Comparison of ENCODE assay signal across 20 cellular contexts in the genomic region with DNA sequence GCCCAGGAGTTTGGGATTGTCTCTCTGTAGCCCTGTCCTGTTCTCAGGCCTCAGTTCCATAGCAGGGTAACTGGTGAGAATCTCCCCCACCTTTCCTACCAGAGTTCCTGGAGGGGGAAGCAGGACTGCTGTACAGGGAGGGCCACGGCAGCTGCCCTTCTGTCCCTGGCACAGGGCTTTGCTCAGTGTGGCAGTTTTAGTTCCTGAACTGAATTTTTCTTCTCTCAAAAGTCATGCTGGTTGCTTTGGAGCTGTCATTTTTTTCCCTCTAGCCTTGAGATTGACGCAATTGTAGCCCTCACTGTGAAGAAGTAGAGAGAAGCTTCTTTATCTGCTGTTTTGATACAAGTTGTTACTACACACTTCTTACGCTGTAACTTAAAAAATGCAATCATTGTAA.
"Had no signal": no experiment of that assay in that cellular context is flagged by ENCODE, and none has a peak within 500 bp of the region (broad histone marks: within the 10 kb centered on the region; RNA-seq: fewer than 3 reads in every experiment).

No MANE protein-coding gene starts in this region.

- H3K4me3 ChIP-seq: colonic mucosa, gastrocnemius medialis, left lung, mucosa of descending colon, stomach, tibial artery, upper lobe of left lung, uterus had no signal

- DNase-seq: colonic mucosa; effector CD8-positive, alpha-beta T cell; endodermal cell; foreskin fibroblast; gastrocnemius medialis; head of caudate nucleus; kidney; left lung; mesenchymal stem cell; mucosa of descending colon; naive B cell; stimulated activated CD4-positive, alpha-beta T cell treated with anti-CD3 and anti-CD28 coated beads, Interleukin-2, amount 100 ng/mL, for 24 hours; stimulated activated CD4-positive, alpha-beta T cell treated with anti-CD3 and anti-CD28 coated beads, Interleukin-4, amount 100 ng/mL, for 24 hours; stimulated activated naive CD4-positive, alpha-beta T cell treated with Interleukin-2 at 50 U/mL for 16 hours; stomach; tibial artery; upper lobe of left lung; uterus had no signal

- H3K9ac ChIP-seq: parathyroid adenoma had no signal

- H3K27me3 ChIP-seq: colonic mucosa, gastrocnemius medialis, left lung, stomach, tibial artery, upper lobe of left lung, uterus had no signal

- H3K9me3 ChIP-seq: colonic mucosa, gastrocnemius medialis, left lung, mucosa of descending colon, stomach, tibial artery, upper lobe of left lung, uterus had no signal

- H3K36me3 ChIP-seq: colonic mucosa, gastrocnemius medialis, left lung, stomach, tibial artery, upper lobe of left lung, uterus had no signal

- H3K4me1 ChIP-seq: colonic mucosa, gastrocnemius medialis, left lung, parathyroid adenoma, stomach, tibial artery, upper lobe of left lung, uterus had no signal

- H2AFZ ChIP-seq: parathyroid adenoma had no signal

- H3K27ac ChIP-seq: colonic mucosa, epithelial cell of prostate, gastrocnemius medialis, left lung, parathyroid adenoma, stomach, tibial artery, upper lobe of left lung, uterus had no signal
